ENCODE assay signal across 25 cellular contexts in the genomic region with DNA sequence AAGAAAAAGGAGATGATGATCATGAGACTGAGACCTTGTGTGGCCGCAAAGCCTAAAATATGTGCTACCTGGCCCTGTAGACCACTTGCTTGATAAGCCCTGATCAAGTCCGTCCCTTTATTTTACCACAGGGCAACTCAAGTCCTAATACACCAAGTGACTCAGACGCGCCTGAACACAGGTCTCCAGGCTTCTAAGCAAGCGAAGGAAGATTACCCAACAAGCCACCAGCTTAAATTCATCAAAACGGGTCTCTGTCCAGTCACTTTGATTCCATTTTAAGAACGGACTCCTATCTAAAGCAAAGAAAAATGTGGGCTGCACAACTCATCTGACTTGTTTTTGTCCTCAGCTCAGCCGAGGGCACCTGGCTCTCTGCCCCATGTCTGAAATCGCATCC. TPM values are rescaled to one million over a fixed set of nuclear protein-coding genes. Genes with fewer than 3 reads are reported as not detected.
A peak's percentile ranks its signal among the peaks of the same experiment; 100 is the strongest.
DNase-seq lines count a peak whose midpoint lies in the region; ATAC-seq and TF ChIP-seq lines count a peak whose summit lies in the region.
"Had no signal": no experiment of that assay in that cellular context is flagged by ENCODE, and none has a peak within 500 bp of the region (broad histone marks: within the 10 kb centered on the region; RNA-seq: fewer than 3 reads in every experiment).

No MANE protein-coding gene starts in this region.

- H2AK9ac ChIP-seq in IMR-90 (replicated peaks; ENCODE audit: low read depth, low read length, poor library complexity), result peak overlapping the region; percentile 53

- no peak for ATAC-seq in CD4-positive, CD25-positive, alpha-beta regulatory T cell (ENCODE audit: low read depth in 2 of 2)
- ATAC-seq in IMR-90 (ENCODE audit: low read depth), result no peak
- no peak for ATAC-seq in HG03108 (IDR thresholded peaks at IDR 0.05; ENCODE audit: unreplicated experiment)
- ATAC-seq: activated CD4-positive, alpha-beta T cell treated with anti-CD3 and anti-CD28 coated beads for 36 hours; activated CD8-positive, alpha-beta T cell treated with anti-CD3 and anti-CD28 coated beads for 36 hours; naive thymus-derived CD4-positive, alpha-beta T cell had no signal

- H3K4me2 ChIP-seq in IMR-90 (ENCODE audit: low read depth, low read length) (no peak overlapping the region), mammary epithelial cell (ENCODE audit: insufficient read depth, low read depth, low read length) (peak overlapping the region; percentile 32)

- peaks cover 38% of the 10 kb centered on the region for H3K9me1 ChIP-seq in IMR-90 (ENCODE audit: insufficient read depth, low read length)

- BruUV-seq in IMR-90 (replicated peaks; lab: Mats Ljungman, UMichigan) (no TSS peak), mammary epithelial cell (replicated peaks; lab: Mats Ljungman, UMichigan) (no TSS peak)

- no peak overlapping the region for H2BK5ac ChIP-seq in IMR-90 (ENCODE audit: low read depth, low read length, poor library complexity, severe bottlenecking)

- no peaks in the 10 kb centered on the region for H3K9me3 ChIP-seq in CD4-positive, CD25-positive, alpha-beta regulatory T cell (ENCODE audit: control insufficient read depth in 2 of 2, low read length in 2 of 2)
- H3K9me3 ChIP-seq in IMR-90 (ENCODE audit: control insufficient read depth, insufficient read depth, low read length), result no peaks in the 10 kb centered on the region
- H3K9me3 ChIP-seq in mammary epithelial cell (replicated peaks; ENCODE audit: insufficient read depth, low read length), result no peaks in the 10 kb centered on the region
- no peaks in the 10 kb centered on the region for H3K9me3 ChIP-seq in iPS-15b (ENCODE audit: control insufficient read depth, insufficient read depth, low read length)
- H3K9me3 ChIP-seq: transverse colon had no signal

- H4K8ac ChIP-seq in IMR-90 (ENCODE audit: low read depth in 2 of 2, low read length in 2 of 2), result no peak overlapping the region

- no peak overlapping the region for H2BK20ac ChIP-seq in IMR-90 (ENCODE audit: low read depth, low read length)

- peaks cover 97% of the 10 kb centered on the region for H3K79me2 ChIP-seq in mammary epithelial cell (ENCODE audit: insufficient read depth, low read length)

- no peak overlapping the region for H3K18ac ChIP-seq in IMR-90 (ENCODE audit: low read depth, low read length)

- no peak for DNase-seq in CD4-positive, CD25-positive, alpha-beta regulatory T cell
- DNase-seq in IMR-90 (no peak), mammary epithelial cell (no peak), NCI-H226 (no peak), ACHN (no peak)
- DNase-seq in activated naive CD4-positive, alpha-beta T cell treated with anti-CD3 and anti-CD28 coated beads, Interleukin-2, amount 10 ng/mL, durations not matched to agents 7 days and 5 days, result no peak
- DNase-seq: activated CD4-positive, alpha-beta T cell treated with anti-CD3 and anti-CD28 coated beads for 36 hours; activated CD8-positive, alpha-beta memory T cell treated with anti-CD3 and anti-CD28 coated beads, Interleukin-2, amount 50 U/mL, for 48 hours; activated CD8-positive, alpha-beta T cell treated with anti-CD3 and anti-CD28 coated beads for 36 hours; activated naive CD4-positive, alpha-beta T cell treated with anti-CD3 and anti-CD28 coated beads for 36 hours; amniotic stem cell; DMS53; HCEC 1CT; kidney glomerular epithelial cell; midbrain; naive thymus-derived CD4-positive, alpha-beta T cell; NCI-H1105; NCI-H187 treated with DMSO at 0.1 percent for 48 hours; NCI-H526 treated with DMSO at 0.1 percent for 48 hours; SHP77; stimulated activated CD4-positive, alpha-beta T cell treated with anti-CD3 and anti-CD28 coated beads, Interleukin-4, amount 100 ng/mL, for 24 hours; transverse colon had no signal

- peaks cover 27 to 76% (median 34%) of the 10 kb centered on the region in 4 donors for H3K4me1 Mint-ChIP-seq in CD4-positive, CD25-positive, alpha-beta regulatory T cell
- H3K4me1 Mint-ChIP-seq in activated naive CD4-positive, alpha-beta T cell treated with anti-CD3 and anti-CD28 coated beads, Interleukin-2, amount 10 ng/mL, durations not matched to agents 7 days and 5 days, result peaks cover 12% of the 10 kb centered on the region

- H4K91ac ChIP-seq in IMR-90 (ENCODE audit: insufficient read depth, low read depth, low read length), result no peak overlapping the region

- no peak overlapping the region for H3K56ac ChIP-seq in IMR-90 (ENCODE audit: extremely low read depth, insufficient read depth, low read length)

- peak overlapping the region in 2 of 3 donors; percentile 44 to 88 for H3K27ac Mint-ChIP-seq in CD4-positive, CD25-positive, alpha-beta regulatory T cell
- H3K27ac Mint-ChIP-seq in activated naive CD4-positive, alpha-beta T cell treated with anti-CD3 and anti-CD28 coated beads, Interleukin-2, amount 10 ng/mL, durations not matched to agents 7 days and 5 days, result no peak overlapping the region
- H3K27ac Mint-ChIP-seq: activated CD4-positive, alpha-beta T cell treated with anti-CD3 and anti-CD28 coated beads for 36 hours; activated CD8-positive, alpha-beta T cell treated with anti-CD3 and anti-CD28 coated beads for 36 hours; activated naive CD4-positive, alpha-beta T cell treated with anti-CD3 and anti-CD28 coated beads for 36 hours; activated T-helper 1 cell treated with anti-CD3 and anti-CD28 coated beads, Interleukin-12 subunit alpha, Interleukin-12 subunit beta, Interleukin-2, Interleukin-4 antibody, amounts not matched to agents 30 ng/mL and 10 ng/mL and 1 ng/mL, durations not matched to agents 14 hours and 24 hours and 36 hours had no signal

- H2AFZ ChIP-seq in IMR-90 (replicated peaks; ENCODE audit: low read length, poor library complexity) (no peak overlapping the region), mammary epithelial cell (ENCODE audit: low read depth, low read length) (no peak overlapping the region)

- H3K27me3 ChIP-seq in CD4-positive, CD25-positive, alpha-beta regulatory T cell (ENCODE audit: control insufficient read depth, insufficient read depth, low read length), result no peaks in the 10 kb centered on the region
- H3K27me3 ChIP-seq in IMR-90 (ENCODE audit: control insufficient read depth, insufficient read depth, low read length) (no peaks in the 10 kb centered on the region), mammary epithelial cell (ENCODE audit: insufficient read depth, low read length) (no peaks in the 10 kb centered on the region), iPS-15b (ENCODE audit: control insufficient read depth, insufficient read depth, low read length) (no peaks in the 10 kb centered on the region)
- H3K27me3 ChIP-seq: transverse colon had no signal

- TF ChIP-seq CTCF in IMR-90 (conservative IDR thresholded peaks at IDR 0.05; ENCODE audit: low read depth, low read length) (no peak), mammary epithelial cell (conservative IDR thresholded peaks at IDR 0.05 in 1 of 2, IDR thresholded peaks at IDR 0.05 in 1 of 2; ENCODE audit: extremely low read depth in 1 of 2, insufficient read depth in 1 of 2, low read depth in 1 of 2, low read length in 2 of 2) (no peak)

- H3K36me3 Mint-ChIP-seq in CD4-positive, CD25-positive, alpha-beta regulatory T cell, result no peaks in the 10 kb centered on the region
- peaks cover 8% of the 10 kb centered on the region for H3K36me3 Mint-ChIP-seq in activated naive CD4-positive, alpha-beta T cell treated with anti-CD3 and anti-CD28 coated beads, Interleukin-2, amount 10 ng/mL, durations not matched to agents 7 days and 5 days
- H3K36me3 Mint-ChIP-seq: naive thymus-derived CD4-positive, alpha-beta T cell had no signal

- in situ Hi-C loops in IMR-90 (cut with MboI; ENCODE audit: low sequenced_read_pairs), result no loop called here
- in situ Hi-C loops in mammary epithelial cell (cut with MboI; ENCODE audit: low sequenced_read_pairs in 2 of 2), result no loop called here
- in situ Hi-C loops in ACHN (cut with HindIII; ENCODE audit: low pct_ligation_motif_present, low pct_unique_long_range_greater_than_20kb, low sequenced_read_pairs), result no loop called here

- POLR2A ChIA-PET in IMR-90 (lab: Charles Lee; ENCODE audit: unreplicated experiment), result no interaction called here

- no peak overlapping the region for H2BK120ac ChIP-seq in IMR-90 (ENCODE audit: low read depth, low read length)

- no peak overlapping the region for H4K5ac ChIP-seq in IMR-90 (ENCODE audit: low read depth, low read length)

- TF ChIP-seq RAD21 in IMR-90 (IDR thresholded peaks at IDR 0.05; ENCODE audit: low read length), result no peak

- H3K27me3 Mint-ChIP-seq in CD4-positive, CD25-positive, alpha-beta regulatory T cell, result no peaks in the 10 kb centered on the region
- H3K27me3 Mint-ChIP-seq in activated naive CD4-positive, alpha-beta T cell treated with anti-CD3 and anti-CD28 coated beads, Interleukin-2, amount 10 ng/mL, durations not matched to agents 7 days and 5 days, result no peaks in the 10 kb centered on the region
- H3K27me3 Mint-ChIP-seq: activated CD4-positive, alpha-beta T cell treated with anti-CD3 and anti-CD28 coated beads for 36 hours; activated CD8-positive, alpha-beta T cell treated with anti-CD3 and anti-CD28 coated beads for 36 hours; naive thymus-derived CD4-positive, alpha-beta T cell had no signal

- H4K20me1 ChIP-seq in IMR-90 (ENCODE audit: insufficient read depth, low read length) (peaks cover 94% of the 10 kb centered on the region), mammary epithelial cell (ENCODE audit: insufficient read depth, low read length) (peaks cover 5% of the 10 kb centered on the region)

- H3K36me3 ChIP-seq in CD4-positive, CD25-positive, alpha-beta regulatory T cell (ENCODE audit: control insufficient read depth, insufficient read depth, low read length), result no peaks in the 10 kb centered on the region
- H3K36me3 ChIP-seq in IMR-90 (ENCODE audit: control insufficient read depth, insufficient read depth, low read length) (no peaks in the 10 kb centered on the region; the same call in 1 of the 2 replicates), mammary epithelial cell (ENCODE audit: insufficient read depth, low read length) (no peaks in the 10 kb centered on the region), iPS-15b (ENCODE audit: control insufficient read depth, insufficient read depth, low read length) (no peaks in the 10 kb centered on the region)
- H3K36me3 ChIP-seq: transverse colon had no signal

- intact Hi-C loops in IMR-90 (cut with micrococcal nuclease) (no loop called here), mammary epithelial cell (cut with micrococcal nuclease) (no loop called here)

- H3K9ac ChIP-seq in IMR-90 (ENCODE audit: low read depth, low read length), result no peak overlapping the region
- no peak overlapping the region for H3K9ac ChIP-seq in mammary epithelial cell (ENCODE audit: insufficient read depth, low read length)
- peak overlapping the region; percentile 41 for H3K9ac ChIP-seq in iPS-15b (ENCODE audit: low read depth, low read length)

- H2AK5ac ChIP-seq in IMR-90 (ENCODE audit: low read depth, low read length), result no peak overlapping the region

- no peak overlapping the region for H2BK15ac ChIP-seq in IMR-90 (ENCODE audit: low read depth, low read length)

- H3K4me1 ChIP-seq in CD4-positive, CD25-positive, alpha-beta regulatory T cell (ENCODE audit: control insufficient read depth, insufficient read depth, low read length, poor library complexity, severe bottlenecking), result no peaks in the 10 kb centered on the region
- H3K4me1 ChIP-seq in IMR-90 (ENCODE audit: control insufficient read depth, insufficient read depth, low read length) (peaks cover 8% of the 10 kb centered on the region), mammary epithelial cell (ENCODE audit: insufficient read depth, low read length) (peaks cover 28% of the 10 kb centered on the region), iPS-15b (ENCODE audit: control insufficient read depth, insufficient read depth, low read length) (peaks cover 16% of the 10 kb centered on the region)

- H3K14ac ChIP-seq in IMR-90 (replicated peaks; ENCODE audit: low read depth, low read length), result no peak overlapping the region

- H3K23ac ChIP-seq in IMR-90 (ENCODE audit: low read depth, low read length), result no peak overlapping the region

- dilution Hi-C loops in IMR-90 (cut with HindIII; ENCODE audit: low sequenced_read_pairs, unreplicated experiment), result no loop called here
- dilution Hi-C loops in mammary epithelial cell (cut with HindIII; ENCODE audit: low sequenced_read_pairs), result loop anchor here (5.0 kb wide), 1 partner anchor 44 kb away; no protein-coding TSS in a partner anchor

- H3K4ac ChIP-seq in IMR-90 (ENCODE audit: low read depth, low read length), result no peak overlapping the region

- H3K4me3 ChIP-seq in CD4-positive, CD25-positive, alpha-beta regulatory T cell (ENCODE audit: low read depth, low read length), result no peak overlapping the region
- no peak overlapping the region for H3K4me3 ChIP-seq in IMR-90 (ENCODE audit: insufficient read depth, low read depth, low read length)
- H3K4me3 ChIP-seq in mammary epithelial cell (replicated peaks in 1 of 3; ENCODE audit: insufficient read depth in 1 of 3, low read depth in 2 of 3, low read length in 3 of 3), result no peak overlapping the region
- no peak overlapping the region for H3K4me3 ChIP-seq in iPS-15b (ENCODE audit: low read depth, low read length)
- H3K4me3 ChIP-seq: transverse colon had no signal

- H3K4me3 Mint-ChIP-seq in CD4-positive, CD25-positive, alpha-beta regulatory T cell, result no peak overlapping the region
- no peak overlapping the region for H3K4me3 Mint-ChIP-seq in activated naive CD4-positive, alpha-beta T cell treated with anti-CD3 and anti-CD28 coated beads, Interleukin-2, amount 10 ng/mL, durations not matched to agents 7 days and 5 days
- H3K4me3 Mint-ChIP-seq: activated CD4-positive, alpha-beta T cell treated with anti-CD3 and anti-CD28 coated beads for 36 hours; activated CD8-positive, alpha-beta T cell treated with anti-CD3 and anti-CD28 coated beads for 36 hours; activated naive CD4-positive, alpha-beta T cell treated with anti-CD3 and anti-CD28 coated beads for 36 hours; activated T-helper 1 cell treated with anti-CD3 and anti-CD28 coated beads, Interleukin-12 subunit alpha, Interleukin-12 subunit beta, Interleukin-2, Interleukin-4 antibody, amounts not matched to agents 30 ng/mL and 10 ng/mL and 1 ng/mL, durations not matched to agents 14 hours and 24 hours and 36 hours; naive thymus-derived CD4-positive, alpha-beta T cell had no signal

- H3K79me1 ChIP-seq in IMR-90 (ENCODE audit: low read depth in 1 of 2, low read length in 2 of 2), result peaks cover 22 to 91% of the 10 kb centered on the region in 2 experiments

- H3K9me3 Mint-ChIP-seq in CD4-positive, CD25-positive, alpha-beta regulatory T cell, result peaks cover 0 to 2% (median 0%) of the 10 kb centered on the region in 7 donors
- no peaks in the 10 kb centered on the region for H3K9me3 Mint-ChIP-seq in activated naive CD4-positive, alpha-beta T cell treated with anti-CD3 and anti-CD28 coated beads, Interleukin-2, amount 10 ng/mL, durations not matched to agents 7 days and 5 days
- H3K9me3 Mint-ChIP-seq: activated CD8-positive, alpha-beta T cell treated with anti-CD3 and anti-CD28 coated beads for 36 hours; activated naive CD4-positive, alpha-beta T cell treated with anti-CD3 and anti-CD28 coated beads for 36 hours; activated T-helper 1 cell treated with anti-CD3 and anti-CD28 coated beads, Interleukin-12 subunit alpha, Interleukin-12 subunit beta, Interleukin-2, Interleukin-4 antibody, amounts not matched to agents 30 ng/mL and 10 ng/mL and 1 ng/mL, durations not matched to agents 14 hours and 24 hours and 36 hours; naive thymus-derived CD4-positive, alpha-beta T cell had no signal

- no peak overlapping the region for H3K27ac ChIP-seq in CD4-positive, CD25-positive, alpha-beta regulatory T cell (ENCODE audit: insufficient read depth, low read length, poor library complexity, severe bottlenecking)
- H3K27ac ChIP-seq in IMR-90 (ENCODE audit: insufficient read depth, low read length) (no peak overlapping the region), mammary epithelial cell (ENCODE audit: insufficient read depth, low read depth, low read length) (no peak overlapping the region)

- CTCF ChIA-PET in IMR-90 (lab: Yijun Ruan, JAX) (no interaction called here), mammary epithelial cell (lab: Charles Lee; ENCODE audit: low non-redundant PET) (no interaction called here)
- CTCF ChIA-PET in activated naive CD4-positive, alpha-beta T cell treated with anti-CD3 and anti-CD28 coated beads, Interleukin-2, amount 10 ng/mL, durations not matched to agents 7 days and 5 days (lab: Charles Lee), result no interaction called here

- TF ChIP-seq POLR2A in IMR-90 (IDR thresholded peaks at IDR 0.05; ENCODE audit: low read depth, low read length), result no peak

- WGBS in IMR-90 (ENCODE audit: extremely low coverage in 2 of 2, insufficient read length in 1 of 2), 2 experiments, result 77% methylated on average over 5 of the region's 9 CpGs; no CpG with 5 or more reads in 1 of the 2 experiments
- WGBS in mammary epithelial cell (ENCODE audit: low coverage, missing lambda C conversion rate), result 62% methylated on average over 9 of the region's 9 CpGs

RNA-seq across cellular contexts. Expression of a gene that starts 26.8 kb away (rescaled TPM):
- total RNA-seq in CD4-positive, CD25-positive, alpha-beta regulatory T cell, result 29.9 TPM
- 1 to 10 TPM; 3.6 to 7.7 (median 4.8) TPM for polyA plus RNA-seq in CD4-positive, CD25-positive, alpha-beta regulatory T cell
- total RNA-seq in IMR-90 (2012; rRNA removed), result 9.7 and 10.3 TPM in 2 replicates
- 20.4 and 22.3 TPM in 2 replicates for polyA plus RNA-seq in IMR-90 (2012; rRNA removed)
- 10.1 and 16.9 TPM in 2 replicates for polyA plus RNA-seq in IMR-90 (2012; cell fraction: cytosol; rRNA removed)
- 25.5 and 27.8 TPM in 2 replicates for polyA plus RNA-seq in IMR-90 (2012; cell fraction: nucleus; rRNA removed; ENCODE audit: low replicate concordance)
- total RNA-seq in mammary epithelial cell, result 100 to 1,000 TPM in 1 of 2 donors, 10 to 100 TPM in 1; 82.7 to 176 TPM
- 30.9 TPM for polyA plus RNA-seq in mammary epithelial cell
- polyA minus RNA-seq in mammary epithelial cell, result 105 TPM
